Comparison of ENCODE assay signal across 26 cellular contexts in the genomic region with DNA sequence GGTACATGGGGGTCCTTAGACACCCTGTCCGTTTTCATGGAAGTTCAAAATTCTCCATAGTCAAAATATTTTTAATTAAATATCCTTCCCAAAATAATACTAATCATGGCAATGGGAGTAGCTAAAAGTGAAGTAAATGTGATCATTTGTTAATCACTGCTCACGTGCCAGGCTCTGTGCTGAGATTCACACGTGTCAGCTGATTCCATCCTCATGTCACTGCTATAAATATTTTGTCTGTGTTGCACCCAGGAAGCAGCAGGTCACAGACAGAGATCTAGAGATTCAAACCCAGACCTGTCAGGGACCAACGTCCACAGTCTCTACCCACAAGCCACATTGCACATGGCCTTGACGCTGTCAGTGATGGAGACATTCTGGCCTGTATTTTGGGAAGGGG.
"Had no signal": no experiment of that assay in that cellular context is flagged by ENCODE, and none has a peak within 500 bp of the region (broad histone marks: within the 10 kb centered on the region; RNA-seq: fewer than 3 reads in every experiment).

No MANE protein-coding gene starts in this region.

- FAIRE-seq: urothelium cell line had no signal

- H3K4me3 ChIP-seq: stomach, suprapubic skin, testis, thoracic aorta, thyroid gland, tibial artery, transverse colon, upper lobe of left lung, upper lobe of right lung, uterus, vagina had no signal

- H3K9me3 ChIP-seq: stomach, suprapubic skin, testis, thoracic aorta, thyroid gland, tibial artery, transverse colon, upper lobe of left lung, upper lobe of right lung, uterus, vagina had no signal

- ATAC-seq: stimulated activated effector memory CD8-positive, alpha-beta T cell treated with anti-CD3 and anti-CD28 coated beads, Interleukin-12 subunit alpha, Interleukin-12 subunit beta, amount 100 ng/mL, for 72 hours; stimulated activated memory B cell treated with anti-CD40 and anti-IgM and Interleukin-4, amounts not matched to agents 10 μg/mL and 1 μg/mL and 100 μg/mL, for 72 hours; stimulated activated naive B cell treated with anti-CD40 and anti-IgM and Interleukin-4, amounts not matched to agents 10 μg/mL and 1 μg/mL and 100 μg/mL, for 72 hours; stimulated activated naive CD8-positive, alpha-beta T cell treated with anti-CD3 and anti-CD28 coated beads, Interleukin-15, amount 100 ng/mL, for 72 hours; stimulated activated naive CD8-positive, alpha-beta T cell treated with anti-CD3 and anti-CD28 coated beads, Interleukin-15, Interleukin-2, amounts not matched to agents 100 U/mL and 50 U/mL, for 24 hours; upper lobe of right lung had no signal

- H3K27ac ChIP-seq: stomach, suprapubic skin, testis, thoracic aorta, thyroid gland, tibial artery, transverse colon, upper lobe of left lung, upper lobe of right lung, uterus, vagina had no signal

- DNase-seq: stimulated activated CD4-positive, alpha-beta T cell treated with anti-CD3 and anti-CD28 coated beads, Interleukin-2, amount 100 ng/mL, for 48 hours; stimulated activated CD4-positive, alpha-beta T cell treated with anti-CD3 and anti-CD28 coated beads, Interleukin-4, amount 100 ng/mL, for 1 hour; stimulated activated CD4-positive, alpha-beta T cell treated with anti-CD3 and anti-CD28 coated beads, Interleukin-4, amount 100 ng/mL, for 24 hours; stimulated activated CD4-positive, alpha-beta T cell treated with anti-CD3 and anti-CD28 coated beads, Interleukin-4, amount 100 ng/mL, for 4 hours; stimulated activated CD8-positive, alpha-beta memory T cell treated with anti-CD3 and anti-CD28 coated beads, Interleukin-4, amount 100 ng/mL, for 48 hours; stimulated activated naive B cell treated with anti-CD40 and anti-IgM and Interleukin-4, amounts not matched to agents 10 μg/mL and 1 μg/mL and 100 μg/mL, for 72 hours; stimulated activated naive CD4-positive, alpha-beta T cell; stimulated activated naive CD4-positive, alpha-beta T cell treated with Interleukin-2 at 50 U/mL for 16 hours; stimulated activated naive CD8-positive, alpha-beta T cell treated with anti-CD3 and anti-CD28 coated beads, Interleukin-15, amount 100 ng/mL, for 72 hours; stimulated activated naive CD8-positive, alpha-beta T cell treated with anti-CD3 and anti-CD28 coated beads, Interleukin-15, Interleukin-2, amounts not matched to agents 100 U/mL and 50 U/mL, for 24 hours; substantia nigra; testis; thyroid gland; tibial artery; transverse colon; trophoblast cell; upper lobe of left lung; upper lobe of right lung; uterus had no signal

- H3K4me1 ChIP-seq: thyroid gland, upper lobe of right lung, uterus, vagina had no signal

- H3K27me3 ChIP-seq: testis had no signal

- H3K36me3 ChIP-seq: stomach, suprapubic skin, thoracic aorta, thyroid gland, tibial artery, transverse colon, upper lobe of left lung, upper lobe of right lung, uterus, vagina had no signal
